Comparison of ENCODE assay signal across 8 cellular contexts in genomic region chr4:124018383-124019317, GRCh38.
DNase-seq lines count a peak whose midpoint lies in the region; ATAC-seq and TF ChIP-seq lines count a peak whose summit lies in the region.

No MANE protein-coding gene starts in this region.

- H3K9me3 ChIP-seq in cardiac muscle cell (ENCODE audit: low read depth) = no peaks in the 10 kb centered on the region
- no peaks in the 10 kb centered on the region for H3K9me3 ChIP-seq in gastrocnemius medialis

- TF ChIP-seq CTCF in cardiac muscle cell (IDR thresholded peaks at IDR 0.05; ENCODE audit: low read depth, low read length) (no peak), gastrocnemius medialis (IDR thresholded peaks at IDR 0.05 in 4 of 5, conservative IDR thresholded peaks at IDR 0.05 in 1 of 5) (no peak)

- H3K27ac ChIP-seq in cardiac muscle cell (peak overlapping the region; percentile 86), gastrocnemius medialis (peak overlapping the region; percentile 66 to 77 (median 75))

- ATAC-seq in GM19035 (IDR thresholded peaks at IDR 0.05; ENCODE audit: unreplicated experiment) (peak; percentile 99), HG03097 (IDR thresholded peaks at IDR 0.05; ENCODE audit: low FRiP score, unreplicated experiment) (peak; percentile 100), gastrocnemius medialis (peak; percentile 73 to 84)

- in situ Hi-C loops in gastrocnemius medialis (cut with MboI; ENCODE audit: low sequenced_read_pairs in 4 of 4) = no loop called here

- intact Hi-C loops in gastrocnemius medialis (cut with DNase I; ENCODE audit: low total_unique reads) = loop anchor here (5.0 to 10.0 kb wide), 2 partner anchors 86 to 341 kb away; no protein-coding TSS in a partner anchor

- H3K4me3 ChIP-seq in cardiac muscle cell (no peak overlapping the region), gastrocnemius medialis (peak overlapping the region in 1 of 4 donors; percentile 2)

- peaks cover 16% of the 10 kb centered on the region for H3K4me1 ChIP-seq in cardiac muscle cell (ENCODE audit: low read depth)
- peaks cover 24% of the 10 kb centered on the region in 2 donors for H3K4me1 ChIP-seq in gastrocnemius medialis

- H3K36me3 ChIP-seq in cardiac muscle cell = no peaks in the 10 kb centered on the region
- no peaks in the 10 kb centered on the region for H3K36me3 ChIP-seq in gastrocnemius medialis

- no peak for TF ChIP-seq POLR2A in gastrocnemius medialis (IDR thresholded peaks at IDR 0.05)

- peak; percentile 88 for DNase-seq in CMK (ENCODE audit: low read depth)
- DNase-seq in SK-N-DZ (ENCODE audit: low spot score) = peak; percentile 73
- DNase-seq in cardiac muscle cell (ENCODE audit: low read depth in 1 of 2, low spot score in 1 of 2) = peak; percentile 82 to 94
- peak; percentile 43 to 61 for DNase-seq in gastrocnemius medialis
- no peak for DNase-seq in effector CD8-positive, alpha-beta T cell (lab: John Stamatoyannopoulos, UW)
- DNase-seq in HPDE6-E6E7 (ENCODE audit: extremely low spot score) = no peak

- H3K27me3 ChIP-seq in cardiac muscle cell = no peaks in the 10 kb centered on the region
- no peaks in the 10 kb centered on the region for H3K27me3 ChIP-seq in gastrocnemius medialis

Comparison
In these comparisons a context has a peak if more than half of its experiments do, and no peak if none do; other contexts are left out.
1. DNase-seq: peak in CMK (single experiment), SK-N-DZ (single experiment), cardiac muscle cell (2 of 2) and gastrocnemius medialis (2 of 2); none in effector CD8-positive, alpha-beta T cell (single experiment) and HPDE6-E6E7 (single experiment).
2. Peak in every context shown above with its lines, with median percentiles within 50 percentile points of each other: ATAC-seq.